1 cellular context compared by ENCODE assay signal in genomic region chr18:59272971-59273935, GRCh38.
TF ChIP-seq lines count a peak whose summit lies in the region.

Gene RAX, minus strand, starts transcription at chr18:59273454. Its CDS starts 248 bp downstream, at chr18:59273206.

TF ChIP-seq in WTC11, 78 proteins besides CTCF, POLR2A, EP300 and RAD21 (continued from another document):
- TF ChIP-seq ARID4B (CRISPR knock-in tag; IDR thresholded peaks at IDR 0.05; ENCODE audit: borderline replicate concordance) (peak; percentile 94), NFE2L1 (CRISPR knock-in tag; IDR thresholded peaks at IDR 0.05) (peak; percentile 90; the same call in 1 of the 2 replicates), RELA (CRISPR knock-in tag; IDR thresholded peaks at IDR 0.05; ENCODE audit: borderline replicate concordance) (peak; percentile 95), MLX (CRISPR knock-in tag; IDR thresholded peaks at IDR 0.05) (no peak), ATF3 (CRISPR knock-in tag; conservative IDR thresholded peaks at IDR 0.05) (peak; percentile 93), SOX15 (CRISPR knock-in tag; IDR thresholded peaks at IDR 0.05) (no peak), ETV6 (CRISPR knock-in tag; IDR thresholded peaks at IDR 0.05) (peak; percentile 95), GRHL2 (CRISPR knock-in tag; IDR thresholded peaks at IDR 0.05; ENCODE audit: insufficient replicate concordance, severe bottlenecking) (no peak), KAT7 (CRISPR knock-in tag; IDR thresholded peaks at IDR 0.05; ENCODE audit: borderline replicate concordance) (peak; percentile 81; the same call in 1 of the 2 replicates), USF2 (CRISPR knock-in tag; IDR thresholded peaks at IDR 0.05) (peak; percentile 22; the same call in 1 of the 2 replicates), NFYB (CRISPR knock-in tag; conservative IDR thresholded peaks at IDR 0.05; ENCODE audit: low read depth) (peak; percentile 62), ZNF121 (CRISPR knock-in tag; IDR thresholded peaks at IDR 0.05) (no peak), JAZF1 (CRISPR knock-in tag; IDR thresholded peaks at IDR 0.05) (no peak)
- TF ChIP-seq, protein P1, sequence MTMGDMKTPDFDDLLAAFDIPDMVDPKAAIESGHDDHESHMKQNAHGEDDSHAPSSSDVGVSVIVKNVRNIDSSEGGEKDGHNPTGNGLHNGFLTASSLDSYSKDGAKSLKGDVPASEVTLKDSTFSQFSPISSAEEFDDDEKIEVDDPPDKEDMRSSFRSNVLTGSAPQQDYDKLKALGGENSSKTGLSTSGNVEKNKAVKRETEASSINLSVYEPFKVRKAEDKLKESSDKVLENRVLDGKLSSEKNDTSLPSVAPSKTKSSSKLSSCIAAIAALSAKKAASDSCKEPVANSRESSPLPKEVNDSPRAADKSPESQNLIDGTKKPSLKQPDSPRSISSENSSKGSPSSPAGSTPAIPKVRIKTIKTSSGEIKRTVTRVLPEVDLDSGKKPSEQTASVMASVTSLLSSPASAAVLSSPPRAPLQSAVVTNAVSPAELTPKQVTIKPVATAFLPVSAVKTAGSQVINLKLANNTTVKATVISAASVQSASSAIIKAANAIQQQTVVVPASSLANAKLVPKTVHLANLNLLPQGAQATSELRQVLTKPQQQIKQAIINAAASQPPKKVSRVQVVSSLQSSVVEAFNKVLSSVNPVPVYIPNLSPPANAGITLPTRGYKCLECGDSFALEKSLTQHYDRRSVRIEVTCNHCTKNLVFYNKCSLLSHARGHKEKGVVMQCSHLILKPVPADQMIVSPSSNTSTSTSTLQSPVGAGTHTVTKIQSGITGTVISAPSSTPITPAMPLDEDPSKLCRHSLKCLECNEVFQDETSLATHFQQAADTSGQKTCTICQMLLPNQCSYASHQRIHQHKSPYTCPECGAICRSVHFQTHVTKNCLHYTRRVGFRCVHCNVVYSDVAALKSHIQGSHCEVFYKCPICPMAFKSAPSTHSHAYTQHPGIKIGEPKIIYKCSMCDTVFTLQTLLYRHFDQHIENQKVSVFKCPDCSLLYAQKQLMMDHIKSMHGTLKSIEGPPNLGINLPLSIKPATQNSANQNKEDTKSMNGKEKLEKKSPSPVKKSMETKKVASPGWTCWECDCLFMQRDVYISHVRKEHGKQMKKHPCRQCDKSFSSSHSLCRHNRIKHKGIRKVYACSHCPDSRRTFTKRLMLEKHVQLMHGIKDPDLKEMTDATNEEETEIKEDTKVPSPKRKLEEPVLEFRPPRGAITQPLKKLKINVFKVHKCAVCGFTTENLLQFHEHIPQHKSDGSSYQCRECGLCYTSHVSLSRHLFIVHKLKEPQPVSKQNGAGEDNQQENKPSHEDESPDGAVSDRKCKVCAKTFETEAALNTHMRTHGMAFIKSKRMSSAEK (CRISPR knock-in tag; IDR thresholded peaks at IDR 0.05; ENCODE audit: borderline replicate concordance) = no peak
- TF ChIP-seq, protein P2, sequence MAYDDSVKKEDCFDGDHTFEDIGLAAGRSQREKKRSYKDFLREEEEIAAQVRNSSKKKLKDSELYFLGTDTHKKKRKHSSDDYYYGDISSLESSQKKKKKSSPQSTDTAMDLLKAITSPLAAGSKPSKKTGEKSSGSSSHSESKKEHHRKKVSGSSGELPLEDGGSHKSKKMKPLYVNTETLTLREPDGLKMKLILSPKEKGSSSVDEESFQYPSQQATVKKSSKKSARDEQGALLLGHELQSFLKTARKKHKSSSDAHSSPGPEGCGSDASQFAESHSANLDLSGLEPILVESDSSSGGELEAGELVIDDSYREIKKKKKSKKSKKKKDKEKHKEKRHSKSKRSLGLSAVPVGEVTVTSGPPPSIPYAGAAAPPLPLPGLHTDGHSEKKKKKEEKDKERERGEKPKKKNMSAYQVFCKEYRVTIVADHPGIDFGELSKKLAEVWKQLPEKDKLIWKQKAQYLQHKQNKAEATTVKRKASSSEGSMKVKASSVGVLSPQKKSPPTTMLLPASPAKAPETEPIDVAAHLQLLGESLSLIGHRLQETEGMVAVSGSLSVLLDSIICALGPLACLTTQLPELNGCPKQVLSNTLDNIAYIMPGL (CRISPR knock-in tag; IDR thresholded peaks at IDR 0.05) = peak; percentile 91
- TF ChIP-seq, protein P3, sequence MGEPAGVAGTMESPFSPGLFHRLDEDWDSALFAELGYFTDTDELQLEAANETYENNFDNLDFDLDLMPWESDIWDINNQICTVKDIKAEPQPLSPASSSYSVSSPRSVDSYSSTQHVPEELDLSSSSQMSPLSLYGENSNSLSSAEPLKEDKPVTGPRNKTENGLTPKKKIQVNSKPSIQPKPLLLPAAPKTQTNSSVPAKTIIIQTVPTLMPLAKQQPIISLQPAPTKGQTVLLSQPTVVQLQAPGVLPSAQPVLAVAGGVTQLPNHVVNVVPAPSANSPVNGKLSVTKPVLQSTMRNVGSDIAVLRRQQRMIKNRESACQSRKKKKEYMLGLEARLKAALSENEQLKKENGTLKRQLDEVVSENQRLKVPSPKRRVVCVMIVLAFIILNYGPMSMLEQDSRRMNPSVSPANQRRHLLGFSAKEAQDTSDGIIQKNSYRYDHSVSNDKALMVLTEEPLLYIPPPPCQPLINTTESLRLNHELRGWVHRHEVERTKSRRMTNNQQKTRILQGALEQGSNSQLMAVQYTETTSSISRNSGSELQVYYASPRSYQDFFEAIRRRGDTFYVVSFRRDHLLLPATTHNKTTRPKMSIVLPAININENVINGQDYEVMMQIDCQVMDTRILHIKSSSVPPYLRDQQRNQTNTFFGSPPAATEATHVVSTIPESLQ (CRISPR knock-in tag; IDR thresholded peaks at IDR 0.05) = peak; percentile 80; the same call in 1 of the 2 replicates
- TF ChIP-seq, protein P4, sequence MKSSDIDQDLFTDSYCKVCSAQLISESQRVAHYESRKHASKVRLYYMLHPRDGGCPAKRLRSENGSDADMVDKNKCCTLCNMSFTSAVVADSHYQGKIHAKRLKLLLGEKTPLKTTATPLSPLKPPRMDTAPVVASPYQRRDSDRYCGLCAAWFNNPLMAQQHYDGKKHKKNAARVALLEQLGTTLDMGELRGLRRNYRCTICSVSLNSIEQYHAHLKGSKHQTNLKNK (CRISPR knock-in tag; IDR thresholded peaks at IDR 0.05) = no peak
- TF ChIP-seq, protein P5, sequence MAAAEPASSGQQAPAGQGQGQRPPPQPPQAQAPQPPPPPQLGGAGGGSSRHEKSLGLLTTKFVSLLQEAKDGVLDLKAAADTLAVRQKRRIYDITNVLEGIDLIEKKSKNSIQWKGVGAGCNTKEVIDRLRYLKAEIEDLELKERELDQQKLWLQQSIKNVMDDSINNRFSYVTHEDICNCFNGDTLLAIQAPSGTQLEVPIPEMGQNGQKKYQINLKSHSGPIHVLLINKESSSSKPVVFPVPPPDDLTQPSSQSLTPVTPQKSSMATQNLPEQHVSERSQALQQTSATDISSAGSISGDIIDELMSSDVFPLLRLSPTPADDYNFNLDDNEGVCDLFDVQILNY (CRISPR knock-in tag; IDR thresholded peaks at IDR 0.05) = peak; percentile 96
- TF ChIP-seq, protein P6, sequence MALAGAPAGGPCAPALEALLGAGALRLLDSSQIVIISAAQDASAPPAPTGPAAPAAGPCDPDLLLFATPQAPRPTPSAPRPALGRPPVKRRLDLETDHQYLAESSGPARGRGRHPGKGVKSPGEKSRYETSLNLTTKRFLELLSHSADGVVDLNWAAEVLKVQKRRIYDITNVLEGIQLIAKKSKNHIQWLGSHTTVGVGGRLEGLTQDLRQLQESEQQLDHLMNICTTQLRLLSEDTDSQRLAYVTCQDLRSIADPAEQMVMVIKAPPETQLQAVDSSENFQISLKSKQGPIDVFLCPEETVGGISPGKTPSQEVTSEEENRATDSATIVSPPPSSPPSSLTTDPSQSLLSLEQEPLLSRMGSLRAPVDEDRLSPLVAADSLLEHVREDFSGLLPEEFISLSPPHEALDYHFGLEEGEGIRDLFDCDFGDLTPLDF (CRISPR knock-in tag; IDR thresholded peaks at IDR 0.05) = peak; percentile 96
- TF ChIP-seq, protein P7, sequence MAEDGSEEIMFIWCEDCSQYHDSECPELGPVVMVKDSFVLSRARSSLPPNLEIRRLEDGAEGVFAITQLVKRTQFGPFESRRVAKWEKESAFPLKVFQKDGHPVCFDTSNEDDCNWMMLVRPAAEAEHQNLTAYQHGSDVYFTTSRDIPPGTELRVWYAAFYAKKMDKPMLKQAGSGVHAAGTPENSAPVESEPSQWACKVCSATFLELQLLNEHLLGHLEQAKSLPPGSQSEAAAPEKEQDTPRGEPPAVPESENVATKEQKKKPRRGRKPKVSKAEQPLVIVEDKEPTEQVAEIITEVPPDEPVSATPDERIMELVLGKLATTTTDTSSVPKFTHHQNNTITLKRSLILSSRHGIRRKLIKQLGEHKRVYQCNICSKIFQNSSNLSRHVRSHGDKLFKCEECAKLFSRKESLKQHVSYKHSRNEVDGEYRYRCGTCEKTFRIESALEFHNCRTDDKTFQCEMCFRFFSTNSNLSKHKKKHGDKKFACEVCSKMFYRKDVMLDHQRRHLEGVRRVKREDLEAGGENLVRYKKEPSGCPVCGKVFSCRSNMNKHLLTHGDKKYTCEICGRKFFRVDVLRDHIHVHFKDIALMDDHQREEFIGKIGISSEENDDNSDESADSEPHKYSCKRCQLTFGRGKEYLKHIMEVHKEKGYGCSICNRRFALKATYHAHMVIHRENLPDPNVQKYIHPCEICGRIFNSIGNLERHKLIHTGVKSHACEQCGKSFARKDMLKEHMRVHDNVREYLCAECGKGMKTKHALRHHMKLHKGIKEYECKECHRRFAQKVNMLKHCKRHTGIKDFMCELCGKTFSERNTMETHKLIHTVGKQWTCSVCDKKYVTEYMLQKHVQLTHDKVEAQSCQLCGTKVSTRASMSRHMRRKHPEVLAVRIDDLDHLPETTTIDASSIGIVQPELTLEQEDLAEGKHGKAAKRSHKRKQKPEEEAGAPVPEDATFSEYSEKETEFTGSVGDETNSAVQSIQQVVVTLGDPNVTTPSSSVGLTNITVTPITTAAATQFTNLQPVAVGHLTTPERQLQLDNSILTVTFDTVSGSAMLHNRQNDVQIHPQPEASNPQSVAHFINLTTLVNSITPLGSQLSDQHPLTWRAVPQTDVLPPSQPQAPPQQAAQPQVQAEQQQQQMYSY (CRISPR knock-in tag; IDR thresholded peaks at IDR 0.05) = peak; percentile 67; the same call in 1 of the 2 replicates
- TF ChIP-seq, protein P8, sequence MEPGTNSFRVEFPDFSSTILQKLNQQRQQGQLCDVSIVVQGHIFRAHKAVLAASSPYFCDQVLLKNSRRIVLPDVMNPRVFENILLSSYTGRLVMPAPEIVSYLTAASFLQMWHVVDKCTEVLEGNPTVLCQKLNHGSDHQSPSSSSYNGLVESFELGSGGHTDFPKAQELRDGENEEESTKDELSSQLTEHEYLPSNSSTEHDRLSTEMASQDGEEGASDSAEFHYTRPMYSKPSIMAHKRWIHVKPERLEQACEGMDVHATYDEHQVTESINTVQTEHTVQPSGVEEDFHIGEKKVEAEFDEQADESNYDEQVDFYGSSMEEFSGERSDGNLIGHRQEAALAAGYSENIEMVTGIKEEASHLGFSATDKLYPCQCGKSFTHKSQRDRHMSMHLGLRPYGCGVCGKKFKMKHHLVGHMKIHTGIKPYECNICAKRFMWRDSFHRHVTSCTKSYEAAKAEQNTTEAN (CRISPR knock-in tag; IDR thresholded peaks at IDR 0.05) = peak; percentile 93
TF ChIP-seq in WTC11: peak in this region for 51.
